9 cellular contexts compared by ENCODE assay signal in genomic region chr17:559699-560378, GRCh38.
DNase-seq lines count a peak whose midpoint lies in the region; ATAC-seq, FAIRE-seq and TF ChIP-seq lines count a peak whose summit lies in the region.
"Had no signal": no experiment of that assay in that cellular context is flagged by ENCODE, and none has a peak within 500 bp of the region (broad histone marks: within the 10 kb centered on the region; RNA-seq: fewer than 3 reads in every experiment).

No MANE protein-coding gene starts in this region.

- H3K27ac ChIP-seq in psoas muscle, result peak overlapping the region; percentile 80
- H3K27ac ChIP-seq in effector memory CD4-positive, alpha-beta T cell (ENCODE audit: insufficient read depth, low read length, poor library complexity, severe bottlenecking), result no peak overlapping the region

- TF ChIP-seq POLR2A in GM12891 (IDR thresholded peaks at IDR 0.05; ENCODE audit: low read depth, low read length), result no peak

- no peak overlapping the region for H3K4me3 ChIP-seq in fibroblast of pulmonary artery (replicated peaks; ENCODE audit: low read depth, low read length)
- H3K4me3 ChIP-seq in psoas muscle, result no peak overlapping the region
- no peak overlapping the region for H3K4me3 ChIP-seq in effector memory CD4-positive, alpha-beta T cell (ENCODE audit: insufficient read depth, low read depth, low read length, poor library complexity, severe bottlenecking)

- no peak for FAIRE-seq in GM12891 (lab: Jason Lieb, UNC)

- peak; percentile 73 for DNase-seq in CD1c-positive myeloid dendritic cell (ENCODE audit: extremely low spot score)
- peak; percentile 22 for DNase-seq in SW480 (ENCODE audit: low spot score)
- peak; percentile 76 for DNase-seq in fibroblast of pulmonary artery (ENCODE audit: low read depth)
- DNase-seq in psoas muscle, result peak; percentile 52 to 76
- DNase-seq in pons (ENCODE audit: low spot score), result no peak
- no peak for DNase-seq in effector memory CD4-positive, alpha-beta T cell
- no peak for DNase-seq in GM12891 (ENCODE audit: insufficient read length, low spot score)
- DNase-seq in SKM-1 treated with dmso at 0.1 percent for 144 hours (lab: John Stamatoyannopoulos, UW; ENCODE audit: unreplicated experiment), result no peak
- DNase-seq: RPMI8226 had no signal

- H3K36me3 ChIP-seq in psoas muscle (ENCODE audit: insufficient read depth in 1 of 2, low read depth in 1 of 2), result peaks cover 0 to 37% of the 10 kb centered on the region in 2 donors
- H3K36me3 ChIP-seq in effector memory CD4-positive, alpha-beta T cell (ENCODE audit: control insufficient read depth, insufficient read depth, low read length), result peaks cover 31% of the 10 kb centered on the region

- H3K27me3 ChIP-seq in psoas muscle (ENCODE audit: insufficient read depth in 3 of 3, low read length in 2 of 3), result no peaks in the 10 kb centered on the region
- no peaks in the 10 kb centered on the region for H3K27me3 ChIP-seq in effector memory CD4-positive, alpha-beta T cell (replicated peaks; ENCODE audit: control insufficient read depth, insufficient read depth, low read length, poor library complexity, severe bottlenecking)

- H3K9me3 ChIP-seq in psoas muscle, result no peaks in the 10 kb centered on the region
- H3K9me3 ChIP-seq in effector memory CD4-positive, alpha-beta T cell (ENCODE audit: control insufficient read depth, low read length), result no peaks in the 10 kb centered on the region

- intact Hi-C loops in psoas muscle (cut with DNase I), result loop anchor here in 1 of 2 donors (10.0 kb wide), 1 partner anchor 125 kb away; no protein-coding TSS in a partner anchor

- no peak for TF ChIP-seq CTCF in fibroblast of pulmonary artery (IDR thresholded peaks at IDR 0.05; ENCODE audit: low read length, missing control alignments)
- TF ChIP-seq CTCF in psoas muscle (IDR thresholded peaks at IDR 0.05), result no peak

- 62 to 79% (median 64%) methylated on average over 6 of the region's 6 CpGs for WGBS in psoas muscle, 3 donors

- H3K4me1 ChIP-seq in psoas muscle, result peaks cover 24% of the 10 kb centered on the region
- no peaks in the 10 kb centered on the region for H3K4me1 ChIP-seq in effector memory CD4-positive, alpha-beta T cell (ENCODE audit: control insufficient read depth, insufficient read depth, low read length, poor library complexity, severe bottlenecking)

- peak; percentile 92 to 95 (median 94) for ATAC-seq in psoas muscle

TF ChIP-seq in GM12891, 5 proteins besides CTCF, POLR2A, EP300 and RAD21:
- TF ChIP-seq SPI1 (IDR thresholded peaks at IDR 0.05; ENCODE audit: low read depth, low read length) (no peak), POU2F2 (IDR thresholded peaks at IDR 0.05; ENCODE audit: low read depth, low read length) (no peak), POLR2AphosphoS5 (IDR thresholded peaks at IDR 0.05; ENCODE audit: low read depth, low read length) (no peak), TAF1 (IDR thresholded peaks at IDR 0.05; ENCODE audit: low read depth, low read length) (no peak), PAX5 (IDR thresholded peaks at IDR 0.05; ENCODE audit: insufficient read depth, low read length, severe bottlenecking) (no peak)

Comparison
In these comparisons a context has a peak if more than half of its experiments do, and no peak if none do; other contexts are left out.
1. DNase-seq: peak in CD1c-positive myeloid dendritic cell (single experiment), SW480 (single experiment), fibroblast of pulmonary artery (single experiment) and psoas muscle (2 of 2); none in pons (single experiment), effector memory CD4-positive, alpha-beta T cell (0 of 3), GM12891 (single experiment) and SKM-1 treated with dmso at 0.1 percent for 144 hours (single experiment).